8 cellular contexts compared by ENCODE assay signal in genomic region chr22:38180841-38181452, GRCh38. TPM values are rescaled to one million over a fixed set of nuclear protein-coding genes. Genes with fewer than 3 reads are reported as not detected.
DNase-seq lines count a peak whose midpoint lies in the region; ATAC-seq and TF ChIP-seq lines count a peak whose summit lies in the region.

No MANE protein-coding gene starts in this region.

- H3K27me3 Mint-ChIP-seq in mesothelial cell of epicardium (ENCODE audit: low read depth) = no peaks in the 10 kb centered on the region

- H3K9me3 ChIP-seq in AG04450 (ENCODE audit: control insufficient read depth, insufficient read depth, low read length) (no peaks in the 10 kb centered on the region), upper lobe of right lung (no peaks in the 10 kb centered on the region)

- H3K27me3 ChIP-seq in AG04450 (ENCODE audit: control insufficient read depth, insufficient read depth, low read length) (no peaks in the 10 kb centered on the region), upper lobe of right lung (no peaks in the 10 kb centered on the region)

- H3K4me3 Mint-ChIP-seq in mesothelial cell of epicardium = peak overlapping the region; percentile 95

- DNase-seq in AG04450 (ENCODE audit: low read depth, low spot score) (no peak), GM20000 (ENCODE audit: low spot score) (peak; percentile 26), SW480 (ENCODE audit: low spot score) (peak; percentile 37), coronary artery (ENCODE audit: low spot score) (no peak), mesothelial cell of epicardium (ENCODE audit: low spot score in 2 of 2, unreplicated experiment in 2 of 2) (no peak), upper lobe of right lung (peak; percentile 86), kidney glomerular epithelial cell (lab: John Stamatoyannopoulos, UW) (no peak), mesenteric fat pad (ENCODE audit: low spot score) (no peak)

- ATAC-seq in upper lobe of right lung = peak; percentile 61

- intact Hi-C loops in upper lobe of right lung (cut with DNase I) = no loop called here

- peaks cover 36% of the 10 kb centered on the region for H3K4me1 Mint-ChIP-seq in mesothelial cell of epicardium

- peak overlapping the region; percentile 92 for H3K27ac ChIP-seq in AG04450 (ENCODE audit: low read depth, low read length)
- peak overlapping the region; percentile 79 to 88 for H3K27ac ChIP-seq in coronary artery
- peak overlapping the region; percentile 93 for H3K27ac ChIP-seq in upper lobe of right lung

- POLR2A ChIA-PET in AG04450 (lab: Yijun Ruan, JAX) = no interaction called here

- H3K9me3 Mint-ChIP-seq in mesothelial cell of epicardium = no peaks in the 10 kb centered on the region

- CTCF ChIA-PET in AG04450 (lab: Charles Lee) = no interaction called here

- peak overlapping the region; percentile 66 for H3K4me3 ChIP-seq in AG04450 (ENCODE audit: low read depth, low read length)
- H3K4me3 ChIP-seq in coronary artery = peak overlapping the region; percentile 69
- H3K4me3 ChIP-seq in upper lobe of right lung = peak overlapping the region; percentile 70

- TF ChIP-seq CTCF in AG04450 (IDR thresholded peaks at IDR 0.05; ENCODE audit: low read depth, low read length) (no peak), GM20000 (IDR thresholded peaks at IDR 0.05; ENCODE audit: extremely low read depth, missing control alignments) (no peak), coronary artery (IDR thresholded peaks at IDR 0.05) (no peak), mesothelial cell of epicardium (IDR thresholded peaks at IDR 0.05; ENCODE audit: unreplicated experiment) (no peak), upper lobe of right lung (IDR thresholded peaks at IDR 0.05) (no peak)

- no peaks in the 10 kb centered on the region for H3K36me3 ChIP-seq in upper lobe of right lung

- H3K36me3 Mint-ChIP-seq in mesothelial cell of epicardium = no peaks in the 10 kb centered on the region

- H3K27ac Mint-ChIP-seq in mesothelial cell of epicardium = peak overlapping the region; percentile 99

- H3K4me1 ChIP-seq in upper lobe of right lung = peaks cover 45% of the 10 kb centered on the region

RNA-seq across cellular contexts. Expression of gene PLA2G6, which starts 0.7 kb away (rescaled TPM):
- 5.0 and 7.8 TPM in 2 replicates for polyA plus RNA-seq in AG04450 (2011; rRNA removed)
- polyA minus RNA-seq in AG04450 (2011; rRNA and poly(A)+ RNA removed) = 18.2 and 20.5 TPM in 2 replicates
- total RNA-seq in mesothelial cell of epicardium = 88.2 to 91.9 TPM (median 88.6 TPM) in 3 replicates
- total RNA-seq in upper lobe of right lung = 52.4 TPM
- total RNA-seq in mesenteric fat pad = 54.1 TPM

RNA-seq across cellular contexts. Expression of gene MAFF, which starts 20.8 kb away (rescaled TPM):
- polyA plus RNA-seq in AG04450 (2011; rRNA removed) = 8.3 and 12.2 TPM in 2 replicates
- 5.2 and 5.3 TPM in 2 replicates for polyA minus RNA-seq in AG04450 (2011; rRNA and poly(A)+ RNA removed)
- total RNA-seq in mesothelial cell of epicardium (33.4 to 35.3 TPM (median 34.1 TPM) in 3 replicates), upper lobe of right lung (48.9 TPM), mesenteric fat pad (101 TPM)

Comparison
In these comparisons a context has a peak if more than half of its experiments do, and no peak if none do; other contexts are left out.
1. DNase-seq: peak in GM20000 (single experiment), SW480 (single experiment) and upper lobe of right lung (single experiment); none in AG04450 (single experiment), coronary artery (single experiment), mesothelial cell of epicardium (0 of 2), kidney glomerular epithelial cell (single experiment) and mesenteric fat pad (single experiment).
2. Peak in every context shown above with its lines, with median percentiles within 50 percentile points of each other: H3K27ac ChIP-seq and H3K4me3 ChIP-seq.